In the genomic region with DNA sequence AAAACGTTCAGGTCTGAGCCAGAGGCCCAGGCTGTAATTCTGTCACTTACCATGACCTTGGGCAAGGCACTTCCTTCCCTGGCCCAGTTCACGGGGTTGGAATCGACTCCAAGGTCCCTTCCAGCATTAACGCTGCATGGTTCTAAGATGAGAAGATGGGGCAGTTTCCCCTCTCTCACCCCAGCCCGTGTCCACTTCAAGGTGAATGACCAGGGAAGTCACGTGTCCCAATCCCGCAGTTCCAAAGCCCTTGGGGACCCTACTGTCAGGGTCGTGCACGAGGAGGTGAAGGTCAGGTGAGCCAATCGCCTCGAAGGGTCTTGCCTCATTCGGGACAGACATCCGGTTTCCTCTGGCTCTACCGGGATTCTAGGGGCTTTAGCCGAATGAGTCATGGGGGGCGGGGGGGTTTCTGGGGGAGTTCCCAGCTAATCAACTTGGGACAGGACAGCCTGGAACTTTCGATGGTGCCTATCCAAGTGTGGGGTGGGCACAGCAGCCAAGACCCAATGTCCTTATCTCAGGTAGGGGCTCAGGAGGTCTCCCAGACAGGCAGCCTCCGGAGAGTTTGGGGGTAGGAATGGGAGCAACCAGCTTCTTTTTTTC, we compare ENCODE assay signal across 8 cellular contexts. TPM values are rescaled to one million over a fixed set of nuclear protein-coding genes. Genes with fewer than 3 reads are reported as not detected.
DNase-seq lines count a peak whose midpoint lies in the region; FAIRE-seq and TF ChIP-seq lines count a peak whose summit lies in the region.
"Had no signal": no experiment of that assay in that cellular context is flagged by ENCODE, and none has a peak within 500 bp of the region (broad histone marks: within the 10 kb centered on the region; RNA-seq: fewer than 3 reads in every experiment).

No MANE protein-coding gene starts in this region.

- H2AFZ ChIP-seq in H1 (ENCODE audit: low read length): 0 out of 2 replicates have a peak overlapping the region, but pooled peaks have one; percentile 35
- no peak overlapping the region for H2AFZ ChIP-seq in osteoblast (ENCODE audit: low read length)

- no peak overlapping the region for H3K4me2 ChIP-seq in H1 (ENCODE audit: insufficient read depth in 1 of 2, low read depth in 2 of 2, low read length in 2 of 2)
- no peak overlapping the region for H3K4me2 ChIP-seq in osteoblast (ENCODE audit: insufficient read depth, low read length)

- H4K8ac ChIP-seq in H1 (ENCODE audit: extremely low read depth, insufficient read depth, low read length): 0 out of 2 replicates have a peak overlapping the region, but pooled peaks have one; percentile 22

- H3K4me1 ChIP-seq in H1 (replicated peaks in 1 of 4; ENCODE audit: control insufficient read depth in 3 of 4, insufficient read depth in 4 of 4, low read length in 3 of 4) (peaks cover 0 to 24% (median 17%) of the 10 kb centered on the region in 4 experiments; a peak in 6 of 7 replicates), osteoblast (ENCODE audit: insufficient read depth, low read length) (peaks cover 9% of the 10 kb centered on the region), BE2C (no peaks in the 10 kb centered on the region)

- no peak overlapping the region for H3K56ac ChIP-seq in H1 (replicated peaks; ENCODE audit: insufficient read length, low read depth, low read length)

- DNase-seq in GM12865 (ENCODE audit: low read depth) (peak; percentile 42), H1 (ENCODE audit: low read depth in 1 of 2, low spot score in 2 of 2) (no peak), osteoblast (ENCODE audit: insufficient read length, low spot score, missing footprints) (peak; percentile 76), BE2C (no peak), LoVo (ENCODE audit: low spot score) (no peak), ecto neural progenitor cell (ENCODE audit: low spot score) (no peak)

- 89% methylated on average over 16 of the region's 18 CpGs; no CpG with 5 or more reads in 1 of the 2 experiments for WGBS in H1 (ENCODE audit: extremely low coverage in 1 of 2, insufficient coverage in 1 of 2, insufficient read length in 1 of 2, insufficient replicate concordance in 2 of 2, low coverage in 1 of 2, low lambda C conversion rate in 2 of 2, missing lambda C conversion rate in 1 of 2), 2 experiments

- H3K18ac ChIP-seq in H1 (ENCODE audit: extremely low read depth, low read length): no peak overlapping the region

- H2BK20ac ChIP-seq in H1 (ENCODE audit: low read length): no peak overlapping the region

- H3K79me1 ChIP-seq in H1 (ENCODE audit: low read depth, low read length): 0 out of 2 replicates have a peak, but pooled peaks cover 2% of the 10 kb centered on the region

- CTCF ChIA-PET in H1 (lab: Charles Lee; ENCODE audit: partially characterized antibody): interaction anchor here (0.7 to 15.0 kb wide), 27 partner anchors 13 to 302 kb away, joined by 3 to 428 read pairs (median 4); partner anchors contain the start of gene NR1D1

- no peak overlapping the region for H2BK15ac ChIP-seq in H1 (ENCODE audit: low read length)

- H2BK12ac ChIP-seq in H1 (ENCODE audit: low read depth, low read length): 0 out of 2 replicates have a peak overlapping the region, but pooled peaks have one; percentile 18

- H3K27me3 ChIP-seq in H1 (replicated peaks in 1 of 4; ENCODE audit: control insufficient read depth in 3 of 4, extremely low read depth in 1 of 4, insufficient read depth in 3 of 4, low read length in 3 of 4): peaks cover 0 to 2% (median 0%) of the 10 kb centered on the region in 4 experiments; a peak in 2 of 7 replicates
- H3K27me3 ChIP-seq in osteoblast (ENCODE audit: insufficient read depth, low read length): no peaks in the 10 kb centered on the region
- H3K27me3 ChIP-seq in BE2C: no peaks in the 10 kb centered on the region
- H3K27me3 ChIP-seq: BLaER1 had no signal

- no peak overlapping the region for H3K9ac ChIP-seq in H1 (replicated peaks in 1 of 4; ENCODE audit: extremely low read depth in 1 of 4, low read depth in 3 of 4, low read length in 3 of 4)

- FAIRE-seq in H1 (lab: Jason Lieb, UNC): no peak

- no peak overlapping the region for H4K5ac ChIP-seq in H1 (ENCODE audit: insufficient read length, low read depth, low read length)

- no peak overlapping the region for H3K4me3 ChIP-seq in GM12865 (ENCODE audit: low read depth, low read length)
- H3K4me3 ChIP-seq in H1 (ENCODE audit: extremely low read depth in 1 of 4, insufficient read depth in 2 of 4, low read depth in 3 of 4, low read length in 4 of 4): no peak overlapping the region
- no peak overlapping the region for H3K4me3 ChIP-seq in osteoblast (ENCODE audit: insufficient read depth, low read length)
- H3K4me3 ChIP-seq in BE2C (ENCODE audit: low read depth, low read length): no peak overlapping the region
- H3K4me3 ChIP-seq: BLaER1 had no signal

- H3K36me3 ChIP-seq in H1 (ENCODE audit: control insufficient read depth in 2 of 4, insufficient read depth in 4 of 4, low read length in 3 of 4): peaks cover 0 to 3% (median 0%) of the 10 kb centered on the region in 4 experiments; a peak in 1 of 8 replicates
- no peaks in the 10 kb centered on the region for H3K36me3 ChIP-seq in osteoblast (ENCODE audit: insufficient read depth, low read length)
- peaks cover 8% of the 10 kb centered on the region; the same call in 1 of the 2 replicates for H3K36me3 ChIP-seq in BE2C

- no peak overlapping the region for H3K4ac ChIP-seq in H1 (replicated peaks; ENCODE audit: insufficient read length, low read depth, low read length)

- no peak for TF ChIP-seq EP300 in H1 (IDR thresholded peaks at IDR 0.05; ENCODE audit: borderline replicate concordance in 1 of 2, low read depth in 2 of 2, low read length in 2 of 2)

- H2BK5ac ChIP-seq in H1 (ENCODE audit: low read depth, low read length): no peak overlapping the region

- no peak for TF ChIP-seq POLR2A in H1 (IDR thresholded peaks at IDR 0.05; ENCODE audit: control extremely low read depth in 1 of 2, low read depth in 2 of 2, low read length in 2 of 2)

- H3K23me2 ChIP-seq in H1 (ENCODE audit: low read depth, low read length): no peaks in the 10 kb centered on the region

- no peak for TF ChIP-seq CTCF in GM12865 (IDR thresholded peaks at IDR 0.05; ENCODE audit: insufficient read depth, low read depth, low read length, missing control alignments)
- TF ChIP-seq CTCF in H1 (IDR thresholded peaks at IDR 0.05; ENCODE audit: control extremely low read depth in 1 of 3, insufficient read depth in 1 of 3, low read depth in 1 of 3, low read length in 3 of 3): no peak
- no peak for TF ChIP-seq CTCF in osteoblast (IDR thresholded peaks at IDR 0.05; ENCODE audit: extremely low read depth, low read depth, low read length)
- no peak for TF ChIP-seq CTCF in BE2C (IDR thresholded peaks at IDR 0.05; ENCODE audit: low read depth, low read length)

- H3K79me2 ChIP-seq in H1 (ENCODE audit: control insufficient read depth in 1 of 2, insufficient read depth in 2 of 2, low read length in 2 of 2) (no peaks in the 10 kb centered on the region), osteoblast (ENCODE audit: insufficient read depth, low read length) (no peaks in the 10 kb centered on the region)

- H4K91ac ChIP-seq in H1 (replicated peaks; ENCODE audit: insufficient read length, low read length): no peak overlapping the region

- no peak overlapping the region for H3K14ac ChIP-seq in H1 (ENCODE audit: insufficient read length)

- no peak overlapping the region for H3K27ac ChIP-seq in H1 (ENCODE audit: low read depth, low read length)
- H3K27ac ChIP-seq in osteoblast (ENCODE audit: low read depth, low read length): no peak overlapping the region

- H4K20me1 ChIP-seq in H1 (replicated peaks in 1 of 2; ENCODE audit: control insufficient read depth in 1 of 2, insufficient read depth in 2 of 2, low read length in 2 of 2): no peaks in the 10 kb centered on the region
- H4K20me1 ChIP-seq in osteoblast (ENCODE audit: insufficient read depth, low read length): no peaks in the 10 kb centered on the region
- H4K20me1 ChIP-seq: BLaER1 had no signal

- H2BK120ac ChIP-seq in H1 (replicated peaks; ENCODE audit: low read depth, low read length): no peak overlapping the region

- H2AK5ac ChIP-seq in H1 (ENCODE audit: low read depth, low read length): no peak overlapping the region

- TF ChIP-seq RAD21 in H1 (IDR thresholded peaks at IDR 0.05 in 1 of 2, conservative IDR thresholded peaks at IDR 0.05 in 1 of 2; ENCODE audit: low read depth in 2 of 2, low read length in 2 of 2): no peak

- no peak overlapping the region for H3K23ac ChIP-seq in H1 (ENCODE audit: insufficient read length)

- H3K9me3 ChIP-seq in H1 (ENCODE audit: insufficient read depth in 2 of 2, low read depth in 1 of 2, low read length in 1 of 2): no peaks in the 10 kb centered on the region; a peak in 1 of 4 replicates
- no peaks in the 10 kb centered on the region for H3K9me3 ChIP-seq in osteoblast (ENCODE audit: low read depth, low read length)
- H3K9me3 ChIP-seq in BE2C: no peaks in the 10 kb centered on the region
- H3K9me3 ChIP-seq: BLaER1 had no signal

- POLR2A ChIA-PET in H1 (lab: Charles Lee; ENCODE audit: partially characterized antibody): interaction anchor here (0.7 to 4.6 kb wide), 6 partner anchors 11 to 99 kb away, joined by 3 to 42 read pairs (median 5); partner anchors contain the start of gene PSMD3

RNA-seq across cellular contexts. Expression of gene CSF3, which starts 0.8 kb away (rescaled TPM):
- total RNA-seq in H1 (2021; fragmentation: NEBNext Ultra II Directional; extraction: Animal tissue kit (Norgen Biotek cat#: 25700)): not detected in 2 replicates
- 0.03 TPM in 1 of 2 replicates, not detected in the other for polyA plus RNA-seq in H1 (2011; rRNA removed)
- 0.06 TPM for polyA plus RNA-seq in H1 (2011; cell fraction: cytosol; rRNA removed)
- not detected for polyA plus RNA-seq in H1 (2011; cell fraction: nucleus; rRNA removed)
- polyA plus RNA-seq in H1 (2012, experiment 1 of 2): not detected in 4 replicates
- polyA plus RNA-seq in H1 (2012, experiment 2 of 2): not detected
- polyA plus RNA-seq in H1 (2013, experiment 1 of 2): not detected
- not detected for polyA plus RNA-seq in H1 (2013, experiment 2 of 2)
- not detected in 2 replicates for polyA minus RNA-seq in H1 (2011; rRNA and poly(A)+ RNA removed)
- not detected for polyA minus RNA-seq in H1 (2011; cell fraction: cytosol; rRNA and poly(A)+ RNA removed)
- not detected for polyA minus RNA-seq in H1 (2011; cell fraction: nucleus; rRNA and poly(A)+ RNA removed)
- total RNA-seq in osteoblast: not detected in 2 replicates
- polyA plus RNA-seq in BE2C (2012; ENCODE audit: insufficient read depth, insufficient read length, low read depth): not detected
- total RNA-seq: temporal lobe had no signal

RNA-seq across cellular contexts. Expression of gene PSMD3, which starts 33.9 kb away (rescaled TPM):
- 198 TPM in 2 replicates for total RNA-seq in H1 (2021; fragmentation: NEBNext Ultra II Directional; extraction: Animal tissue kit (Norgen Biotek cat#: 25700))
- 151 and 182 TPM in 2 replicates for polyA plus RNA-seq in H1 (2011; rRNA removed)
- 163 TPM for polyA plus RNA-seq in H1 (2011; cell fraction: cytosol; rRNA removed)
- 205 TPM for polyA plus RNA-seq in H1 (2011; cell fraction: nucleus; rRNA removed)
- polyA plus RNA-seq in H1 (2012, experiment 1 of 2): 176 to 222 TPM (median 218 TPM) in 4 replicates
- polyA plus RNA-seq in H1 (2012, experiment 2 of 2): 235 TPM
- 142 TPM for polyA plus RNA-seq in H1 (2013, experiment 1 of 2)
- 143 TPM for polyA plus RNA-seq in H1 (2013, experiment 2 of 2)
- 133 and 164 TPM in 2 replicates for polyA minus RNA-seq in H1 (2011; rRNA and poly(A)+ RNA removed)
- 79.9 TPM for polyA minus RNA-seq in H1 (2011; cell fraction: cytosol; rRNA and poly(A)+ RNA removed)
- polyA minus RNA-seq in H1 (2011; cell fraction: nucleus; rRNA and poly(A)+ RNA removed): 44.9 TPM
- 94.8 and 99.3 TPM in 2 replicates for total RNA-seq in osteoblast
- polyA plus RNA-seq in BE2C (2012; ENCODE audit: insufficient read depth, insufficient read length, low read depth): 357 TPM

RNA-seq across cellular contexts. Expression of gene MED24, which starts 39.7 kb away (rescaled TPM):
- 81.7 and 90.6 TPM in 2 replicates for total RNA-seq in H1 (2021; fragmentation: NEBNext Ultra II Directional; extraction: Animal tissue kit (Norgen Biotek cat#: 25700))
- 92.7 and 120 TPM in 2 replicates for polyA plus RNA-seq in H1 (2011; rRNA removed)
- 91.0 TPM for polyA plus RNA-seq in H1 (2011; cell fraction: cytosol; rRNA removed)
- 355 TPM for polyA plus RNA-seq in H1 (2011; cell fraction: nucleus; rRNA removed)
- polyA plus RNA-seq in H1 (2012, experiment 1 of 2): 73.6 to 99.4 TPM (median 93.5 TPM) in 4 replicates
- 83.6 TPM for polyA plus RNA-seq in H1 (2012, experiment 2 of 2)
- polyA plus RNA-seq in H1 (2013, experiment 1 of 2): 42.8 TPM
- 41.6 TPM for polyA plus RNA-seq in H1 (2013, experiment 2 of 2)
- 126 and 205 TPM in 2 replicates for polyA minus RNA-seq in H1 (2011; rRNA and poly(A)+ RNA removed)
- 93.1 TPM for polyA minus RNA-seq in H1 (2011; cell fraction: cytosol; rRNA and poly(A)+ RNA removed)
- 141 TPM for polyA minus RNA-seq in H1 (2011; cell fraction: nucleus; rRNA and poly(A)+ RNA removed)
- total RNA-seq in osteoblast: 33.6 and 36.6 TPM in 2 replicates
- 173 TPM for polyA plus RNA-seq in BE2C (2012; ENCODE audit: insufficient read depth, insufficient read length, low read depth)

RNA-seq across cellular contexts. Expression of gene THRA, which starts 48.3 kb away (rescaled TPM):
- total RNA-seq in H1 (2021; fragmentation: NEBNext Ultra II Directional; extraction: Animal tissue kit (Norgen Biotek cat#: 25700)): 10.2 and 11.8 TPM in 2 replicates
- 6.4 and 8.2 TPM in 2 replicates for polyA plus RNA-seq in H1 (2011; rRNA removed)
- 7.4 TPM for polyA plus RNA-seq in H1 (2011; cell fraction: cytosol; rRNA removed)
- 13.1 TPM for polyA plus RNA-seq in H1 (2011; cell fraction: nucleus; rRNA removed)
- polyA plus RNA-seq in H1 (2012, experiment 1 of 2): 7.9 to 11.1 TPM (median 10.1 TPM) in 4 replicates
- 7.6 TPM for polyA plus RNA-seq in H1 (2012, experiment 2 of 2)
- polyA plus RNA-seq in H1 (2013, experiment 1 of 2): 5.0 TPM
- polyA plus RNA-seq in H1 (2013, experiment 2 of 2): 4.5 TPM
- polyA minus RNA-seq in H1 (2011; rRNA and poly(A)+ RNA removed): 8.4 and 11.6 TPM in 2 replicates
- polyA minus RNA-seq in H1 (2011; cell fraction: cytosol; rRNA and poly(A)+ RNA removed): 6.2 TPM
- polyA minus RNA-seq in H1 (2011; cell fraction: nucleus; rRNA and poly(A)+ RNA removed): 4.3 TPM
- total RNA-seq in osteoblast: 30.6 and 33.3 TPM in 2 replicates
- 233 TPM for polyA plus RNA-seq in BE2C (2012; ENCODE audit: insufficient read depth, insufficient read length, low read depth)

RNA-seq across cellular contexts. Expression of gene GSDMA, which starts 51.7 kb away (rescaled TPM):
- not detected in 2 replicates for total RNA-seq in H1 (2021; fragmentation: NEBNext Ultra II Directional; extraction: Animal tissue kit (Norgen Biotek cat#: 25700))
- 0.03 and 0.05 TPM in 2 replicates for polyA plus RNA-seq in H1 (2011; rRNA removed)
- not detected for polyA plus RNA-seq in H1 (2011; cell fraction: cytosol; rRNA removed)
- polyA plus RNA-seq in H1 (2011; cell fraction: nucleus; rRNA removed): not detected
- not detected in 4 replicates for polyA plus RNA-seq in H1 (2012, experiment 1 of 2)
- 0.07 TPM for polyA plus RNA-seq in H1 (2012, experiment 2 of 2)
- 0.06 TPM for polyA plus RNA-seq in H1 (2013, experiment 1 of 2)
- 0.06 TPM for polyA plus RNA-seq in H1 (2013, experiment 2 of 2)
- polyA minus RNA-seq in H1 (2011; rRNA and poly(A)+ RNA removed): 0.44 TPM in 1 of 2 replicates, not detected in the other
- not detected for polyA minus RNA-seq in H1 (2011; cell fraction: cytosol; rRNA and poly(A)+ RNA removed)
- polyA minus RNA-seq in H1 (2011; cell fraction: nucleus; rRNA and poly(A)+ RNA removed): not detected
- total RNA-seq in osteoblast: under 0.01 TPM in 1 of 2 replicates, not detected in the other
- not detected for polyA plus RNA-seq in BE2C (2012; ENCODE audit: insufficient read depth, insufficient read length, low read depth)

Comparison
In these comparisons a context has a peak if more than half of its experiments do, and no peak if none do; other contexts are left out.
1. DNase-seq: peak in GM12865 (single experiment) and osteoblast (single experiment); none in H1 (0 of 2), BE2C (single experiment), LoVo (single experiment) and ecto neural progenitor cell (single experiment).